In the genomic region with DNA sequence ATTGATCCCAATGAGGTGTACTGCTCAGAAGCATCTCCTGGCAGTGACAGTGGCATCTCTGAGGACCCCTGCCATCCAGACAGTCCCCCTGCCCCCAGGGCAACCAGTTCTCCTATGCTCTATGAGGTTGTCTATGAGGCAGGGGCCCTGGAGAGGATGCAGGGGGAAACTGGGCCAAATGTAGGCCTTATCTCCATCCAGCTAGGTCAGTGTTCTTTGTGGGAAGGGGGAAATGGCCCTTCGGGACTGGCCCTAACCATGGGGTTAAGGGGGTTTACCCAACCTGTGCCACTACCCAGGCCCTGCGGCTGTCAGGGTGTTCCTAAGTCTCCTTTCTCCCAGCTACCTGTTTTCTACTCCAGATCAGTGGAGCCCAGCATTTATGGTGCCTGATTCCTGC, we compare ENCODE assay signal across 2 cellular contexts.
TF ChIP-seq lines count a peak whose summit lies in the region.

No MANE protein-coding gene starts in this region.

TF ChIP-seq in HCT116, 20 proteins besides CTCF, POLR2A, EP300 and RAD21:
- TF ChIP-seq POLR2AphosphoS5 (IDR thresholded peaks at IDR 0.05; ENCODE audit: low read depth, low read length) (no peak), ATF3 (IDR thresholded peaks at IDR 0.05) (no peak)

TF ChIP-seq in GM12878, 131 proteins besides CTCF, POLR2A, EP300 and RAD21:
- TF ChIP-seq HDGF (IDR thresholded peaks at IDR 0.05) (no peak), NFYA (IDR thresholded peaks at IDR 0.05; ENCODE audit: borderline replicate concordance, low read depth, low read length) (no peak), CUX1 (IDR thresholded peaks at IDR 0.05; ENCODE audit: insufficient replicate concordance, low read depth, low read length) (no peak), DPF2 (IDR thresholded peaks at IDR 0.05) (no peak), KLF5 (IDR thresholded peaks at IDR 0.05; ENCODE audit: partially characterized antibody) (no peak), SPI1 (IDR thresholded peaks at IDR 0.05; ENCODE audit: borderline replicate concordance, insufficient read depth, low read depth, low read length) (no peak), RCOR1 (conservative IDR thresholded peaks at IDR 0.05; ENCODE audit: low read depth, low read length) (no peak), TARDBP (IDR thresholded peaks at IDR 0.05; ENCODE audit: borderline replicate concordance) (no peak), LARP7 (IDR thresholded peaks at IDR 0.05) (no peak), IKZF2 (IDR thresholded peaks at IDR 0.05) (no peak), TCF12 (IDR thresholded peaks at IDR 0.05; ENCODE audit: low read depth, low read length) (no peak), FOXM1 (IDR thresholded peaks at IDR 0.05; ENCODE audit: low read depth, low read length) (no peak)
- TF ChIP-seq, protein P1, sequence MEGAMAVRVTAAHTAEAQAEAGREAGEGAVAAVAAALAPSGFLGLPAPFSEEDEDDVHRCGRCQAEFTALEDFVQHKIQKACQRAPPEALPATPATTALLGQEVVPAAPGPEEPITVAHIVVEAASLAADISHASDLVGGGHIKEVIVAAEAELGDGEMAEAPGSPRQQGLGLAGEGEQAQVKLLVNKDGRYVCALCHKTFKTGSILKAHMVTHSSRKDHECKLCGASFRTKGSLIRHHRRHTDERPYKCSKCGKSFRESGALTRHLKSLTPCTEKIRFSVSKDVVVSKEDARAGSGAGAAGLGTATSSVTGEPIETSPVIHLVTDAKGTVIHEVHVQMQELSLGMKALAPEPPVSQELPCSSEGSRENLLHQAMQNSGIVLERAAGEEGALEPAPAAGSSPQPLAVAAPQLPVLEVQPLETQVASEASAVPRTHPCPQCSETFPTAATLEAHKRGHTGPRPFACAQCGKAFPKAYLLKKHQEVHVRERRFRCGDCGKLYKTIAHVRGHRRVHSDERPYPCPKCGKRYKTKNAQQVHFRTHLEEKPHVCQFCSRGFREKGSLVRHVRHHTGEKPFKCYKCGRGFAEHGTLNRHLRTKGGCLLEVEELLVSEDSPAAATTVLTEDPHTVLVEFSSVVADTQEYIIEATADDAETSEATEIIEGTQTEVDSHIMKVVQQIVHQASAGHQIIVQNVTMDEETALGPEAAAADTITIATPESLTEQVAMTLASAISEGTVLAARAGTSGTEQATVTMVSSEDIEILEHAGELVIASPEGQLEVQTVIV (IDR thresholded peaks at IDR 0.05; ENCODE audit: borderline replicate concordance, partially characterized antibody), result no peak
